8 cellular contexts compared by ENCODE assay signal in genomic region chr15:55993111-55993803, GRCh38. TPM values are rescaled to one million over a fixed set of nuclear protein-coding genes. Genes with fewer than 3 reads are reported as not detected.
DNase-seq lines count a peak whose midpoint lies in the region; ATAC-seq, FAIRE-seq and TF ChIP-seq lines count a peak whose summit lies in the region.

Gene NEDD4, minus strand, starts transcription at chr15:55993612. Its CDS starts 57 bp downstream, at chr15:55993555.

- DNase-seq in NCI-H1436 (lab: John Stamatoyannopoulos, UW) (peak; percentile 76), T-helper 22 cell (ENCODE audit: low read depth) (peak; percentile 55), astrocyte (ENCODE audit: low read depth) (peak; percentile 76), hepatic stellate cell (ENCODE audit: low spot score) (peak; percentile 85), renal cortical epithelial cell (ENCODE audit: low read depth) (peak; percentile 67), aorta (peak; percentile 92 to 95)

- peaks cover 44% of the 10 kb centered on the region for H3K79me2 ChIP-seq in astrocyte (ENCODE audit: insufficient read depth, low read length)

- TF ChIP-seq CTCF in GM12874 (IDR thresholded peaks at IDR 0.05; ENCODE audit: insufficient read depth, low read depth, low read length) (peak; percentile 75), astrocyte (IDR thresholded peaks at IDR 0.05; ENCODE audit: insufficient read depth, low read depth, low read length) (peak; percentile 13)

- peaks cover 21% of the 10 kb centered on the region for H3K4me1 Mint-ChIP-seq in astrocyte (ENCODE audit: low read depth, unreplicated experiment)

- ATAC-seq in HG02798 (IDR thresholded peaks at IDR 0.05; ENCODE audit: poor library complexity, unreplicated experiment) (peak; percentile 90), aorta (ENCODE audit: low FRiP score) (peak; percentile 97)

- peak within 1 kb of the TSS; percentile 80 for H2AFZ ChIP-seq in astrocyte (ENCODE audit: low read depth, low read length)

- intact Hi-C loops in aorta (cut with DNase I): loop anchor here (5.0 to 10.0 kb wide), 2 partner anchors 49 to 252 kb away; partner anchors contain the start of gene RFX7 (in 1 of the 2)

- H3K36me3 ChIP-seq in astrocyte (ENCODE audit: insufficient read depth, low read length) (no peaks in the 10 kb centered on the region), aorta (ENCODE audit: control insufficient read depth in 1 of 2, insufficient read depth in 2 of 2, low read length in 1 of 2) (no peaks in the 10 kb centered on the region)

- H3K4me2 ChIP-seq in astrocyte (ENCODE audit: low read length): peak within 1 kb of the TSS; percentile 96

- H3K27ac Mint-ChIP-seq in astrocyte (ENCODE audit: unreplicated experiment): peak within 1 kb of the TSS; percentile 94

- peak within 1 kb of the TSS; percentile 89 for H3K9ac ChIP-seq in astrocyte (ENCODE audit: low read length)

- no peaks in the 10 kb centered on the region for H3K27me3 Mint-ChIP-seq in astrocyte (ENCODE audit: low read depth, unreplicated experiment)

- H3K4me1 ChIP-seq in astrocyte (ENCODE audit: insufficient read depth, low read length) (peaks cover 17% of the 10 kb centered on the region), aorta (ENCODE audit: control insufficient read depth in 1 of 2, insufficient read depth in 2 of 2, low read length in 2 of 2) (peaks cover 0 to 2% of the 10 kb centered on the region in 2 donors)

- H3K36me3 Mint-ChIP-seq in astrocyte (ENCODE audit: low read depth, unreplicated experiment): peaks cover 3% of the 10 kb centered on the region

- peak within 1 kb of the TSS; percentile 94 for H3K4me3 Mint-ChIP-seq in astrocyte (ENCODE audit: unreplicated experiment)

- 1% methylated on average over 45 to 83 of the region's 83 CpGs for WGBS in aorta, 2 donors

- H4K20me1 ChIP-seq in astrocyte (ENCODE audit: insufficient read depth, low read length): peaks cover 21% of the 10 kb centered on the region

- H3K27ac ChIP-seq in astrocyte (ENCODE audit: low read depth, low read length): peak within 1 kb of the TSS; percentile 76
- peak within 1 kb of the TSS; percentile 77 to 88 for H3K27ac ChIP-seq in aorta (ENCODE audit: low read depth in 1 of 2, low read length in 2 of 2)

- no peak for FAIRE-seq in astrocyte (lab: Jason Lieb, UNC)

- no peaks in the 10 kb centered on the region for H3K9me3 Mint-ChIP-seq in astrocyte (ENCODE audit: unreplicated experiment)

- H3K9me3 ChIP-seq in astrocyte (ENCODE audit: insufficient read depth, low read depth, low read length) (no peaks in the 10 kb centered on the region), aorta (ENCODE audit: control insufficient read depth, low read length) (no peaks in the 10 kb centered on the region)

- H3K4me3 ChIP-seq in astrocyte (ENCODE audit: insufficient read depth, low read depth, low read length) (peak within 1 kb of the TSS; percentile 83), aorta (ENCODE audit: low read length in 2 of 2) (peak within 1 kb of the TSS; percentile 74 to 82)

- no peaks in the 10 kb centered on the region for H3K27me3 ChIP-seq in astrocyte (ENCODE audit: insufficient read depth, low read length)
- H3K27me3 ChIP-seq in aorta (ENCODE audit: control insufficient read depth in 1 of 2, insufficient read depth in 2 of 2, low read length in 1 of 2): no peaks in the 10 kb centered on the region

RNA-seq across cellular contexts. Expression of gene NEDD4, which starts in this region (rescaled TPM):
- 45.1 and 55.4 TPM in 2 replicates for total RNA-seq in astrocyte
- total RNA-seq in renal cortical epithelial cell: 26.6 and 52.3 TPM in 2 replicates
- total RNA-seq in aorta: 10 to 100 TPM; 42.6 to 43.4 TPM
- 1 to 10 TPM; 6.9 to 7.6 TPM for polyA plus RNA-seq in aorta

Comparison
In these comparisons a context has a peak if more than half of its experiments do, and no peak if none do; other contexts are left out.
1. Peak in every context shown above with its lines: DNase-seq, ATAC-seq, H3K4me3 ChIP-seq and H3K27ac ChIP-seq.